Comparison of ENCODE assay signal across 12 cellular contexts in the genomic region with DNA sequence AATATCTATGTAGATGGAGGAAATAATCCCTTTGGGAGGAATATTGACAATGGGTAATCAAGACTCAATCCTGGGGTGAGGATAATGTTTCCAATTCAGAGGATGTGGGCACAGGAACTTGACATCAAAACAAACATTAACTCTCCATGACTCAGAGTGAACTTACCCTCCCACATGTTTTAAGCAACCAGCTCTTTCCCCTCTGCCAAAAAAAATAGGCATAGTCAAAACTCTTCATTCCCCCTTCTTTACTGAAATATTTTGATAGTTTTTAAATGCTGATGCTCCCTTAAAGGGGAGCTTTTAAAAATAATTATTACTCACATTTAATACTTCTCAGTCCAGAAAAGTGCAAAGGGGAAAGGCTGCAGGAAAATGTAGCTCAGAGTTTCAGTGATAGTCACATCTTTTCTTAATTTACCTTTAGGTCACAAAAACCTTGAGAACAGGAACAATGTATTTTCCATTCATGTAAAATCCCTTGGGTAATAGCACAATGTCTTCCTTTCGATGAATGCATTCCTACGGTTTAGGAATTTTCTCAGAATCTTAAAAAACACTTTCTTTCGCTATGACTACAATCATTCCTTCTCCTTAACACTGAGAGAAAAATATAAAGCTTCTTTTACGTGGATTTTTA.
DNase-seq lines count a peak whose midpoint lies in the region; ATAC-seq and TF ChIP-seq lines count a peak whose summit lies in the region.
"Had no signal": no experiment of that assay in that cellular context is flagged by ENCODE, and none has a peak within 500 bp of the region (broad histone marks: within the 10 kb centered on the region; RNA-seq: fewer than 3 reads in every experiment).

No MANE protein-coding gene starts in this region.

- no peak overlapping the region for H3K27ac ChIP-seq in WERI-Rb-1
- H3K27ac ChIP-seq: adrenal gland had no signal

- peak; percentile 75 for ATAC-seq in GM18861 (IDR thresholded peaks at IDR 0.05; ENCODE audit: unreplicated experiment)

- H3K9me3 ChIP-seq in WERI-Rb-1 (ENCODE audit: severe bottlenecking) = no peaks in the 10 kb centered on the region
- H3K9me3 ChIP-seq: adrenal gland had no signal

- no peak for TF ChIP-seq CTCF in WERI-Rb-1 (IDR thresholded peaks at IDR 0.05; ENCODE audit: low read depth, low read length)

- DNase-seq in NCI-H69 (lab: John Stamatoyannopoulos, UW) (peak; percentile 72), dermis blood vessel endothelial cell (peak; percentile 16), non-pigmented ciliary epithelial cell (ENCODE audit: low read depth) (peak; percentile 27), anterior cingulate cortex (lab: John Stamatoyannopoulos, UW) (no peak), inferior parietal cortex (ENCODE audit: extremely low spot score) (no peak), NCI-H1436 treated with DMSO at 0.1 percent for 48 hours (lab: John Stamatoyannopoulos, UW) (no peak), WERI-Rb-1 (no peak)
- DNase-seq: adrenal gland, foreskin melanocyte, NCI-H2081 treated with DMSO at 0.1 percent for 48 hours, small intestine had no signal

- H3K27me3 ChIP-seq in WERI-Rb-1 (ENCODE audit: insufficient read depth, low read depth, severe bottlenecking) = no peaks in the 10 kb centered on the region
- H3K27me3 ChIP-seq: adrenal gland had no signal

- H3K36me3 ChIP-seq in WERI-Rb-1 = no peaks in the 10 kb centered on the region
- H3K36me3 ChIP-seq: adrenal gland had no signal

- no peak overlapping the region for H3K4me3 ChIP-seq in WERI-Rb-1 (ENCODE audit: low read depth, low read length)
- H3K4me3 ChIP-seq: adrenal gland had no signal

Comparison
In these comparisons a context has a peak if more than half of its experiments do, and no peak if none do; other contexts are left out.
1. DNase-seq: peak in NCI-H69 (single experiment), dermis blood vessel endothelial cell (single experiment) and non-pigmented ciliary epithelial cell (single experiment); none in anterior cingulate cortex (0 of 58), inferior parietal cortex (single experiment), NCI-H1436 treated with DMSO at 0.1 percent for 48 hours (single experiment) and WERI-Rb-1 (single experiment).